1 cellular context compared by ENCODE assay signal in the genomic region with DNA sequence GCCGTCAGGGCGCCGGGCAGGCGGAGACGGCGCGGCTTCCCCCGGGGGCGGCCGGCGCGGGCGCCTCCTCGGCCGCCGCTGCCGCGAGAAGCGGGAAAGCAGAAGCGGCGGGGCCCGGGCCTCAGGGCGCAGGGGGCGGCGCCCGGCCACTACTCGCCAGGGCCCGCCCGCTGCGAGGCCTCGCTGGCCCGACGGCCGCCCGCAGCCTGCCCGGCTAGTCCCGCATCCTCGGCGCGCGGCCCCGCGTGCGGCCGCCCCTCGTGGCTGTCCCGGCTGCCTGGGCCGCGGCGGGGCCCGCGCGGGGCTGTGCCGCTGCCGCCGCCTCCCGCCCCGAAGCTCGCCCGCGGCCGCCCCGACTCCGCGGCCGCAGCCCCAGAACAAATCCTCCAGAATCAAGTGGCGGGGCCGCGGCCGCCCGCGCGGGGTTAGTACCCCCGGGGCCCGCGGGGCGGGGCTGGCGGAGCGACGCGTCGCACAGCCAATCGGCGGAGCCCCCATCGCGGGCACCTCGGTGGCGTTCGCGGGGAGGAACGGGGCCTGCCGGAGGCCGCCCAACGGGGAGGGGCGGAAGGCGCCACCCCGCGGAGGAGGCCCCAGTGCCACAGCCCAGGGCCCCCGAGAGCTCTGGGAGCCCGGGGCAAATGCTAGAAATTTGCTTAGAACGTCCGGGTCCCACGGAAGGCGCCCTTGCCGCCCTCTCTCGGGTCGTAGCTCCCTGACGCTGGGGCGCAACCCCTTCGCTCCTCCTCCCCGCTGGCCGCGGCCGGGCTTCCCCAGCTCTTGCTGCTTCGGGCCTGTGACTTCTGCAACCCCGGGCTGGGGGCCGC.
TF ChIP-seq lines count a peak whose summit lies in the region.

A gene (minus strand): TSS at position 401 of the 827 bp plus-strand sequence. CDS start 408 bp downstream, outside the sequence.

TF ChIP-seq in HEK293, 187 proteins besides CTCF, POLR2A, EP300 and RAD21 (continued from another document and continues in another):
- TF ChIP-seq, protein P1, sequence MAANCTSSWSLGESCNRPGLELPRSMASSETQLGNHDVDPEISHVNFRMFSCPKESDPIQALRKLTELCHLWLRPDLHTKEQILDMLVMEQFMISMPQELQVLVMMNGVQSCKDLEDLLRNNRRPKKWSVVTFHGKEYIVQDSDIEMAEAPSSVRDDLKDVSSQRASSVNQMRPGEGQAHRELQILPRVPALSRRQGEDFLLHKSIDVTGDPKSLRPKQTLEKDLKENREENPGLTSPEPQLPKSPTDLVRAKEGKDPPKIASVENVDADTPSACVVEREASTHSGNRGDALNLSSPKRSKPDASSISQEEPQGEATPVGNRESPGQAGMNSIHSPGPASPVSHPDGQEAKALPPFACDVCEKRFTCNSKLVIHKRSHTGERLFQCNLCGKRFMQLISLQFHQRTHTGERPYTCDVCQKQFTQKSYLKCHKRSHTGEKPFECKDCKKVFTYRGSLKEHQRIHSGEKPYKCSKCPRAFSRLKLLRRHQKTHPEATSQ (tag by site-specific recombination; IDR thresholded peaks at IDR 0.05) = no peak
- TF ChIP-seq ZNF423 (tag by site-specific recombination; IDR thresholded peaks at IDR 0.05) (peak; percentile 41; the same call in 1 of the 2 replicates), ZBTB1 (tag by site-specific recombination; IDR thresholded peaks at IDR 0.05) (no peak), ZNF837 (tag by site-specific recombination; IDR thresholded peaks at IDR 0.05) (no peak), GLIS1 (tag by site-specific recombination; IDR thresholded peaks at IDR 0.05) (peak; percentile 73), ZBTB17 (tag by site-specific recombination; IDR thresholded peaks at IDR 0.05) (no peak), ZNF132 (tag by site-specific recombination; IDR thresholded peaks at IDR 0.05; ENCODE audit: borderline replicate concordance) (no peak), ZNF433 (tag by site-specific recombination; IDR thresholded peaks at IDR 0.05; ENCODE audit: low read depth) (no peak), ZNF133 (tag by site-specific recombination; IDR thresholded peaks at IDR 0.05) (no peak), ZNF629 (tag by site-specific recombination; IDR thresholded peaks at IDR 0.05) (no peak), SP3 (tag by site-specific recombination; IDR thresholded peaks at IDR 0.05) (peak; percentile 50), ZNF350 (tag by site-specific recombination; IDR thresholded peaks at IDR 0.05) (no peak), ZNF248 (tag by site-specific recombination; IDR thresholded peaks at IDR 0.05) (no peak), SCRT1 (tag by site-specific recombination; IDR thresholded peaks at IDR 0.05; ENCODE audit: borderline replicate concordance) (no peak), ZBTB21 (tag by site-specific recombination; IDR thresholded peaks at IDR 0.05) (no peak), ZNF155 (tag by site-specific recombination; IDR thresholded peaks at IDR 0.05) (no peak), YY1 (tag by site-specific recombination; IDR thresholded peaks at IDR 0.05) (0 out of 2 replicates have a peak, but pooled peaks have one; percentile 27), GLIS2 (tag by site-specific recombination; IDR thresholded peaks at IDR 0.05) (peak; percentile 91), MEIS1 (CRISPR knock-in tag; IDR thresholded peaks at IDR 0.05; ENCODE audit: borderline replicate concordance) (no peak), ZNF169 (tag by site-specific recombination; IDR thresholded peaks at IDR 0.05) (no peak), ZNF335 (tag by site-specific recombination; conservative IDR thresholded peaks at IDR 0.05) (peak; percentile 61), ZNF660 (tag by site-specific recombination; IDR thresholded peaks at IDR 0.05) (peak; percentile 39; the same call in 1 of the 2 replicates), ZNF585B (tag by site-specific recombination; IDR thresholded peaks at IDR 0.05) (no peak), BCL11B (tag by site-specific recombination; IDR thresholded peaks at IDR 0.05; ENCODE audit: low read depth) (no peak), ZNF121 (tag by site-specific recombination; IDR thresholded peaks at IDR 0.05) (no peak), ZNF514 (tag by site-specific recombination; IDR thresholded peaks at IDR 0.05) (no peak), ZNF600 (tag by site-specific recombination; IDR thresholded peaks at IDR 0.05) (no peak), ZNF324 (tag by site-specific recombination; IDR thresholded peaks at IDR 0.05) (no peak), ZNF792 (tag by site-specific recombination; IDR thresholded peaks at IDR 0.05) (no peak), SP2 (tag by site-specific recombination; IDR thresholded peaks at IDR 0.05) (peak; percentile 56), ZNF558 (tag by site-specific recombination; IDR thresholded peaks at IDR 0.05) (no peak), ZNF404 (tag by site-specific recombination; IDR thresholded peaks at IDR 0.05) (no peak), ZNF501 (tag by site-specific recombination; IDR thresholded peaks at IDR 0.05) (no peak), ZNF112 (tag by site-specific recombination; IDR thresholded peaks at IDR 0.05) (no peak), ZNF76 (tag by site-specific recombination; IDR thresholded peaks at IDR 0.05; ENCODE audit: borderline replicate concordance, low read depth) (0 out of 2 replicates have a peak, but pooled peaks have one; percentile 26), IKZF3 (tag by site-specific recombination; IDR thresholded peaks at IDR 0.05) (no peak), ZNF214 (tag by site-specific recombination; IDR thresholded peaks at IDR 0.05; ENCODE audit: borderline replicate concordance) (no peak), MYNN (tag by site-specific recombination; IDR thresholded peaks at IDR 0.05; ENCODE audit: borderline replicate concordance) (no peak)
- TF ChIP-seq, protein P2, sequence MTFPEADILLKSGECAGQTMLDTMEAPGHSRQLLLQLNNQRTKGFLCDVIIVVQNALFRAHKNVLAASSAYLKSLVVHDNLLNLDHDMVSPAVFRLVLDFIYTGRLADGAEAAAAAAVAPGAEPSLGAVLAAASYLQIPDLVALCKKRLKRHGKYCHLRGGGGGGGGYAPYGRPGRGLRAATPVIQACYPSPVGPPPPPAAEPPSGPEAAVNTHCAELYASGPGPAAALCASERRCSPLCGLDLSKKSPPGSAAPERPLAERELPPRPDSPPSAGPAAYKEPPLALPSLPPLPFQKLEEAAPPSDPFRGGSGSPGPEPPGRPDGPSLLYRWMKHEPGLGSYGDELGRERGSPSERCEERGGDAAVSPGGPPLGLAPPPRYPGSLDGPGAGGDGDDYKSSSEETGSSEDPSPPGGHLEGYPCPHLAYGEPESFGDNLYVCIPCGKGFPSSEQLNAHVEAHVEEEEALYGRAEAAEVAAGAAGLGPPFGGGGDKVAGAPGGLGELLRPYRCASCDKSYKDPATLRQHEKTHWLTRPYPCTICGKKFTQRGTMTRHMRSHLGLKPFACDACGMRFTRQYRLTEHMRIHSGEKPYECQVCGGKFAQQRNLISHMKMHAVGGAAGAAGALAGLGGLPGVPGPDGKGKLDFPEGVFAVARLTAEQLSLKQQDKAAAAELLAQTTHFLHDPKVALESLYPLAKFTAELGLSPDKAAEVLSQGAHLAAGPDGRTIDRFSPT (tag by site-specific recombination; IDR thresholded peaks at IDR 0.05) = no peak
- TF ChIP-seq, protein P3, sequence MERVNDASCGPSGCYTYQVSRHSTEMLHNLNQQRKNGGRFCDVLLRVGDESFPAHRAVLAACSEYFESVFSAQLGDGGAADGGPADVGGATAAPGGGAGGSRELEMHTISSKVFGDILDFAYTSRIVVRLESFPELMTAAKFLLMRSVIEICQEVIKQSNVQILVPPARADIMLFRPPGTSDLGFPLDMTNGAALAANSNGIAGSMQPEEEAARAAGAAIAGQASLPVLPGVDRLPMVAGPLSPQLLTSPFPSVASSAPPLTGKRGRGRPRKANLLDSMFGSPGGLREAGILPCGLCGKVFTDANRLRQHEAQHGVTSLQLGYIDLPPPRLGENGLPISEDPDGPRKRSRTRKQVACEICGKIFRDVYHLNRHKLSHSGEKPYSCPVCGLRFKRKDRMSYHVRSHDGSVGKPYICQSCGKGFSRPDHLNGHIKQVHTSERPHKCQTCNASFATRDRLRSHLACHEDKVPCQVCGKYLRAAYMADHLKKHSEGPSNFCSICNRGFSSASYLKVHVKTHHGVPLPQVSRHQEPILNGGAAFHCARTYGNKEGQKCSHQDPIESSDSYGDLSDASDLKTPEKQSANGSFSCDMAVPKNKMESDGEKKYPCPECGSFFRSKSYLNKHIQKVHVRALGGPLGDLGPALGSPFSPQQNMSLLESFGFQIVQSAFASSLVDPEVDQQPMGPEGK (tag by site-specific recombination; IDR thresholded peaks at IDR 0.05) = peak; percentile 74
- TF ChIP-seq, protein P4, sequence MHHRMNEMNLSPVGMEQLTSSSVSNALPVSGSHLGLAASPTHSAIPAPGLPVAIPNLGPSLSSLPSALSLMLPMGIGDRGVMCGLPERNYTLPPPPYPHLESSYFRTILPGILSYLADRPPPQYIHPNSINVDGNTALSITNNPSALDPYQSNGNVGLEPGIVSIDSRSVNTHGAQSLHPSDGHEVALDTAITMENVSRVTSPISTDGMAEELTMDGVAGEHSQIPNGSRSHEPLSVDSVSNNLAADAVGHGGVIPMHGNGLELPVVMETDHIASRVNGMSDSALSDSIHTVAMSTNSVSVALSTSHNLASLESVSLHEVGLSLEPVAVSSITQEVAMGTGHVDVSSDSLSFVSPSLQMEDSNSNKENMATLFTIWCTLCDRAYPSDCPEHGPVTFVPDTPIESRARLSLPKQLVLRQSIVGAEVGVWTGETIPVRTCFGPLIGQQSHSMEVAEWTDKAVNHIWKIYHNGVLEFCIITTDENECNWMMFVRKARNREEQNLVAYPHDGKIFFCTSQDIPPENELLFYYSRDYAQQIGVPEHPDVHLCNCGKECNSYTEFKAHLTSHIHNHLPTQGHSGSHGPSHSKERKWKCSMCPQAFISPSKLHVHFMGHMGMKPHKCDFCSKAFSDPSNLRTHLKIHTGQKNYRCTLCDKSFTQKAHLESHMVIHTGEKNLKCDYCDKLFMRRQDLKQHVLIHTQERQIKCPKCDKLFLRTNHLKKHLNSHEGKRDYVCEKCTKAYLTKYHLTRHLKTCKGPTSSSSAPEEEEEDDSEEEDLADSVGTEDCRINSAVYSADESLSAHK (tag by site-specific recombination; IDR thresholded peaks at IDR 0.05) = no peak
- TF ChIP-seq, protein P5, sequence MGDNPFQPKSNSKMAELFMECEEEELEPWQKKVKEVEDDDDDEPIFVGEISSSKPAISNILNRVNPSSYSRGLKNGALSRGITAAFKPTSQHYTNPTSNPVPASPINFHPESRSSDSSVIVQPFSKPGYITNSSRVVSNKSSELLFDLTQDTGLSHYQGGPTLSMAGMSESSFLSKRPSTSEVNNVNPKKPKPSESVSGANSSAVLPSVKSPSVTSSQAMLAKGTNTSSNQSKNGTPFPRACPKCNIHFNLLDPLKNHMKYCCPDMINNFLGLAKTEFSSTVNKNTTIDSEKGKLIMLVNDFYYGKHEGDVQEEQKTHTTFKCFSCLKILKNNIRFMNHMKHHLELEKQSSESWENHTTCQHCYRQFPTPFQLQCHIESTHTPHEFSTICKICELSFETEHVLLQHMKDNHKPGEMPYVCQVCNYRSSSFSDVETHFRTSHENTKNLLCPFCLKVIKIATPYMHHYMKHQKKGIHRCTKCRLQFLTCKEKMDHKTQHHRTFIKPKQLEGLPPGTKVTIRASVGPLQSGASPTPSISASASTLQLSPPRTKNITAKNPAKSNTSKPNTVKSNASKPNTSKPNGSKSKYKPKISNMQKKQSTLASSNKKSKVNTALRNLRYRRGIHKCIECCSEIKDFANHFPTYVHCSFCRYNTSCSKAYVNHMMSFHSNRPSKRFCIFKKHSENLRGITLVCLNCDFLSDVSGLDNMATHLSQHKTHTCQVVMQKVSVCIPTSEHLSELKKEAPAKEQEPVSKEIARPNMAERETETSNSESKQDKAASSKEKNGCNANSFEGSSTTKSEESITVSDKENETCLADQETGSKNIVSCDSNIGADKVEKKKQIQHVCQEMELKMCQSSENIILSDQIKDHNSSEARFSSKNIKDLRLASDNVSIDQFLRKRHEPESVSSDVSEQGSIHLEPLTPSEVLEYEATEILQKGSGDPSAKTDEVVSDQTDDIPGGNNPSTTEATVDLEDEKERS (tag by site-specific recombination; IDR thresholded peaks at IDR 0.05) = no peak
- TF ChIP-seq, protein P6, sequence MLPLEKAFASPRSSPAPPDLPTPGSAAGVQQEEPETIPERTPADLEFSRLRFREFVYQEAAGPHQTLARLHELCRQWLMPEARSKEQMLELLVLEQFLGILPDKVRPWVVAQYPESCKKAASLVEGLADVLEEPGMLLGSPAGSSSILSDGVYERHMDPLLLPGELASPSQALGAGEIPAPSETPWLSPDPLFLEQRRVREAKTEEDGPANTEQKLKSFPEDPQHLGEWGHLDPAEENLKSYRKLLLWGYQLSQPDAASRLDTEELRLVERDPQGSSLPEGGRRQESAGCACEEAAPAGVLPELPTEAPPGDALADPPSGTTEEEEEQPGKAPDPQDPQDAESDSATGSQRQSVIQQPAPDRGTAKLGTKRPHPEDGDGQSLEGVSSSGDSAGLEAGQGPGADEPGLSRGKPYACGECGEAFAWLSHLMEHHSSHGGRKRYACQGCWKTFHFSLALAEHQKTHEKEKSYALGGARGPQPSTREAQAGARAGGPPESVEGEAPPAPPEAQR (tag by site-specific recombination; IDR thresholded peaks at IDR 0.05) = no peak
- TF ChIP-seq, protein P7, sequence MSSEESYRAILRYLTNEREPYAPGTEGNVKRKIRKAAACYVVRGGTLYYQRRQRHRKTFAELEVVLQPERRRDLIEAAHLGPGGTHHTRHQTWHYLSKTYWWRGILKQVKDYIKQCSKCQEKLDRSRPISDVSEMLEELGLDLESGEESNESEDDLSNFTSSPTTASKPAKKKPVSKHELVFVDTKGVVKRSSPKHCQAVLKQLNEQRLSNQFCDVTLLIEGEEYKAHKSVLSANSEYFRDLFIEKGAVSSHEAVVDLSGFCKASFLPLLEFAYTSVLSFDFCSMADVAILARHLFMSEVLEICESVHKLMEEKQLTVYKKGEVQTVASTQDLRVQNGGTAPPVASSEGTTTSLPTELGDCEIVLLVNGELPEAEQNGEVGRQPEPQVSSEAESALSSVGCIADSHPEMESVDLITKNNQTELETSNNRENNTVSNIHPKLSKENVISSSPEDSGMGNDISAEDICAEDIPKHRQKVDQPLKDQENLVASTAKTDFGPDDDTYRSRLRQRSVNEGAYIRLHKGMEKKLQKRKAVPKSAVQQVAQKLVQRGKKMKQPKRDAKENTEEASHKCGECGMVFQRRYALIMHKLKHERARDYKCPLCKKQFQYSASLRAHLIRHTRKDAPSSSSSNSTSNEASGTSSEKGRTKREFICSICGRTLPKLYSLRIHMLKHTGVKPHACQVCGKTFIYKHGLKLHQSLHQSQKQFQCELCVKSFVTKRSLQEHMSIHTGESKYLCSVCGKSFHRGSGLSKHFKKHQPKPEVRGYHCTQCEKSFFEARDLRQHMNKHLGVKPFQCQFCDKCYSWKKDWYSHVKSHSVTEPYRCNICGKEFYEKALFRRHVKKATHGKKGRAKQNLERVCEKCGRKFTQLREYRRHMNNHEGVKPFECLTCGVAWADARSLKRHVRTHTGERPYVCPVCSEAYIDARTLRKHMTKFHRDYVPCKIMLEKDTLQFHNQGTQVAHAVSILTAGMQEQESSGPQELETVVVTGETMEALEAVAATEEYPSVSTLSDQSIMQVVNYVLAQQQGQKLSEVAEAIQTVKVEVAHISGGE (tag by site-specific recombination; conservative IDR thresholded peaks at IDR 0.05; ENCODE audit: low read depth) = 0 out of 2 replicates have a peak, but pooled peaks have one; percentile 25
